In genomic region chr15:50889589-50889988, GRCh38 we compare ENCODE assay signal across 8 cellular contexts.
"Had no signal": no experiment of that assay in that cellular context is flagged by ENCODE, and none has a peak within 500 bp of the region (broad histone marks: within the 10 kb centered on the region; RNA-seq: fewer than 3 reads in every experiment).

No MANE protein-coding gene starts in this region.

- DNase-seq: GM23248, GOT3, H7, HFFc6, IMR-90 had no signal

- H3K36me3 ChIP-seq: HAP-1 had no signal

- H3K4me3 ChIP-seq: GM23248, HAP-1, K562 had no signal

- H3K27ac ChIP-seq: GM23248 had no signal

- H3K4me1 ChIP-seq: HAP-1 had no signal

- ATAC-seq: HCT116, K562 had no signal
